Comparison of ENCODE assay signal across 17 cellular contexts in genomic region chr3:11059799-11060115, GRCh38.
"Had no signal": no experiment of that assay in that cellular context is flagged by ENCODE, and none has a peak within 500 bp of the region (broad histone marks: within the 10 kb centered on the region; RNA-seq: fewer than 3 reads in every experiment).

No MANE protein-coding gene starts in this region.

- H3K4me1 Mint-ChIP-seq: activated CD4-positive, alpha-beta T cell treated with anti-CD3 and anti-CD28 coated beads, Interleukin-2, amount 10 ng/mL, durations not matched to agents 7 days and 5 days; neural progenitor cell; stimulated activated memory B cell treated with anti-CD40 and anti-IgM and Interleukin-4, amounts not matched to agents 10 μg/mL and 1 μg/mL and 100 μg/mL, for 72 hours had no signal

- H3K9me3 Mint-ChIP-seq: activated naive CD4-positive, alpha-beta T cell treated with anti-CD3 and anti-CD28 coated beads, Interleukin-2, amount 50 U/mL, for 24 hours had no signal

- H3K27ac Mint-ChIP-seq: activated CD4-positive, alpha-beta T cell treated with anti-CD3 and anti-CD28 coated beads, Interleukin-2, amount 10 ng/mL, durations not matched to agents 7 days and 5 days; activated naive CD4-positive, alpha-beta T cell treated with anti-CD3 and anti-CD28 coated beads, Interleukin-2, amount 50 U/mL, for 24 hours; activated T-cell treated with anti-CD3 and anti-CD28 coated beads, Interleukin-2, amount 50 U/mL, for 72 hours; immature natural killer cell; neural progenitor cell; stimulated activated memory B cell treated with anti-CD40 and anti-IgM and Interleukin-4, amounts not matched to agents 10 μg/mL and 1 μg/mL and 100 μg/mL, for 72 hours; T-helper 1 cell treated with Interleukin-12 subunit alpha and Interleukin-12 subunit beta and Interleukin-4 antibody, amounts not matched to agents 30 μg/mL and 1 μg/mL, for 36 hours had no signal

- H3K4me3 ChIP-seq: gastroesophageal sphincter, neural progenitor cell, ovary, spleen, thyroid gland had no signal

- H3K27me3 ChIP-seq: ascending aorta, ovary, thyroid gland had no signal

- H3K4me3 Mint-ChIP-seq: activated CD4-positive, alpha-beta T cell treated with anti-CD3 and anti-CD28 coated beads, Interleukin-2, amount 10 ng/mL, durations not matched to agents 7 days and 5 days; activated naive CD4-positive, alpha-beta T cell treated with anti-CD3 and anti-CD28 coated beads, Interleukin-2, amount 50 U/mL, for 24 hours; activated T-cell treated with anti-CD3 and anti-CD28 coated beads, Interleukin-2, amount 50 U/mL, for 72 hours; stimulated activated memory B cell treated with anti-CD40 and anti-IgM and Interleukin-4, amounts not matched to agents 10 μg/mL and 1 μg/mL and 100 μg/mL, for 72 hours; T-helper 1 cell treated with Interleukin-12 subunit alpha and Interleukin-12 subunit beta and Interleukin-4 antibody, amounts not matched to agents 30 μg/mL and 1 μg/mL, for 36 hours had no signal

- H3K36me3 Mint-ChIP-seq: activated naive CD4-positive, alpha-beta T cell treated with anti-CD3 and anti-CD28 coated beads, Interleukin-2, amount 50 U/mL, for 24 hours; immature natural killer cell; neural progenitor cell; stimulated activated memory B cell treated with anti-CD40 and anti-IgM and Interleukin-4, amounts not matched to agents 10 μg/mL and 1 μg/mL and 100 μg/mL, for 72 hours had no signal

- H3K9me3 ChIP-seq: ascending aorta, breast epithelium, gastroesophageal sphincter, ovary, thyroid gland had no signal

- H3K4me2 ChIP-seq: neural progenitor cell had no signal

- ATAC-seq: stimulated activated memory B cell treated with anti-CD40 and anti-IgM and Interleukin-4, amounts not matched to agents 10 μg/mL and 1 μg/mL and 100 μg/mL, for 72 hours had no signal

- H3K4me1 ChIP-seq: neural progenitor cell had no signal

- H3K27ac ChIP-seq: ascending aorta, breast epithelium, heart right ventricle, neural progenitor cell, ovary, spleen, thyroid gland had no signal

- H3K36me3 ChIP-seq: ascending aorta, breast epithelium, gastroesophageal sphincter, heart right ventricle, neural progenitor cell, ovary, spleen, thyroid gland had no signal

- H3K9ac ChIP-seq: neural progenitor cell had no signal

- DNase-seq: activated gamma-delta T cell; effector CD4-positive, alpha-beta T cell; immature natural killer cell; spleen; stimulated activated CD4-positive, alpha-beta T cell treated with anti-CD3 and anti-CD28 coated beads, Interleukin-4, amount 100 ng/mL, for 4 hours had no signal
